28 cellular contexts compared by ENCODE assay signal in the genomic region with DNA sequence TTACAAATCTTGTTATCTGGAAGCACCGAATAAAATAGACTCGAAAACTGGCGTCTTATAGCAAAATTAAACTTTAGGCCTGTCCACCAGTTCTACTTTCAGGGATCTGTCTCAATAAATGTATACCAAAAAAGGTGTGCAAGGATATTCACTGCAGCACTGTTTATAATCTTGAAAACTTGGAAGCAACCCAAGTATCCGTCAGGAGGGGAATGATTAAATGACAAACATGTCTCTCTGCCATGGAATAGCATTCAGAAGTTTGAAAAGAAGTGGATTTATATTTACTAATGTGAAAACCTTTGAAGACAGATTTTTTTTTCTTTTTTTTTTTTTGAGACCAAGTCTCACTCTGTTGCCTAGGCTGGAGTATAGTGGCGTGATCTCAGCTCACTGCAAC. TPM values are rescaled to one million over a fixed set of nuclear protein-coding genes. Genes with fewer than 3 reads are reported as not detected.
A peak's percentile ranks its signal among the peaks of the same experiment; 100 is the strongest.
DNase-seq lines count a peak whose midpoint lies in the region; ATAC-seq and TF ChIP-seq lines count a peak whose summit lies in the region.
"Had no signal": no experiment of that assay in that cellular context is flagged by ENCODE, and none has a peak within 500 bp of the region (broad histone marks: within the 10 kb centered on the region; RNA-seq: fewer than 3 reads in every experiment).

No MANE protein-coding gene starts in this region.

- no peak for TF ChIP-seq CTCF in HEK293 (tag by site-specific recombination; IDR thresholded peaks at IDR 0.05)
- no peak for TF ChIP-seq CTCF in PC-3 (conservative IDR thresholded peaks at IDR 0.05; ENCODE audit: low read depth, low read length)

- no peak overlapping the region for H3K27ac ChIP-seq in HEK293 (ENCODE audit: extremely low read depth, low read depth, low read length)
- H3K27ac ChIP-seq in PC-3 (ENCODE audit: low read length), result no peak overlapping the region
- H3K27ac ChIP-seq: A549, GM23248, KMS-11, SJSA1 had no signal

- H3K36me3 ChIP-seq in HEK293 (ENCODE audit: control insufficient read depth in 2 of 2, insufficient read depth in 1 of 2, low read length in 2 of 2), result no peaks in the 10 kb centered on the region
- no peaks in the 10 kb centered on the region for H3K36me3 ChIP-seq in PC-3 (ENCODE audit: low read depth, low read length)
- H3K36me3 ChIP-seq: SJSA1 had no signal

- POLR2A ChIA-PET in HEK293 (lab: Yijun Ruan, JAX) (no interaction called here), PC-3 (lab: Charles Lee; ENCODE audit: unreplicated experiment) (no interaction called here)

- no peak overlapping the region for H2AFZ ChIP-seq in PC-3 (ENCODE audit: low read length)
- H2AFZ ChIP-seq: GM23248 had no signal

- H4K20me1 ChIP-seq in PC-3 (ENCODE audit: low read length), result no peaks in the 10 kb centered on the region

- CTCF ChIA-PET in HEK293 (lab: Yijun Ruan, JAX) (interaction anchor here (1.1 to 3.6 kb wide), 10 partner anchors 11 to 1177 kb away, joined by 3 to 30 read pairs (median 6); no protein-coding TSS in a partner anchor), PC-3 (lab: Charles Lee) (no interaction called here)

- no peak overlapping the region for H3K27ac Mint-ChIP-seq in activated T-helper 2 cell treated with anti-CD3 and anti-CD28 coated beads, Interferon-gamma antibody, Interleukin-2, Interleukin-4, amounts not matched to agents 10 μg/mL and 5 μg/mL and 100 μg/mL, durations not matched to agents 14 hours and 24 hours and 36 hours
- no peak overlapping the region for H3K27ac Mint-ChIP-seq in activated CD4-positive, alpha-beta T cell treated with anti-CD3 and anti-CD28 coated beads, Interleukin-2, amount 10 ng/mL, durations not matched to agents 24 days and 14 days
- H3K27ac Mint-ChIP-seq: CD4-positive, alpha-beta memory T cell; HFFc6 had no signal

- no peaks in the 10 kb centered on the region for H3K4me1 Mint-ChIP-seq in activated T-helper 2 cell treated with anti-CD3 and anti-CD28 coated beads, Interferon-gamma antibody, Interleukin-2, Interleukin-4, amounts not matched to agents 10 μg/mL and 5 μg/mL and 100 μg/mL, durations not matched to agents 14 hours and 24 hours and 36 hours (ENCODE audit: low read depth)
- no peaks in the 10 kb centered on the region for H3K4me1 Mint-ChIP-seq in activated CD4-positive, alpha-beta T cell treated with anti-CD3 and anti-CD28 coated beads, Interleukin-2, amount 10 ng/mL, durations not matched to agents 24 days and 14 days

- ATAC-seq in PC-3 (no peak), HG03175 (IDR thresholded peaks at IDR 0.05; ENCODE audit: unreplicated experiment) (no peak)
- ATAC-seq: A549 had no signal

- H3F3A ChIP-seq in PC-3 (ENCODE audit: low read length, unreplicated experiment), result no peaks in the 10 kb centered on the region

- H3K4me1 ChIP-seq in HEK293 (ENCODE audit: control insufficient read depth, insufficient read depth, low read length) (no peaks in the 10 kb centered on the region), PC-3 (ENCODE audit: insufficient read depth, low read length) (no peaks in the 10 kb centered on the region)
- H3K4me1 ChIP-seq: A549, Caco-2, SJSA1 had no signal

- peak; percentile 36 for DNase-seq in NCI-H345 (lab: John Stamatoyannopoulos, UW)
- no peak for DNase-seq in NCI-H345 treated with DMSO at 0.1 percent for 48 hours (lab: John Stamatoyannopoulos, UW; ENCODE audit: unreplicated experiment)
- DNase-seq in NCI-H2171 (lab: John Stamatoyannopoulos, UW), result peak; percentile 44
- peak; percentile 21 for DNase-seq in PC-3
- no peak for DNase-seq in activated T-helper 2 cell treated with anti-CD3 and anti-CD28 coated beads, Interferon-gamma antibody, Interleukin-2, Interleukin-4, amounts not matched to agents 10 μg/mL and 5 μg/mL and 100 μg/mL, durations not matched to agents 14 hours and 24 hours and 36 hours (ENCODE audit: low spot score)
- DNase-seq in activated CD4-positive, alpha-beta T cell treated with anti-CD3 and anti-CD28 coated beads, Interleukin-2, amount 10 ng/mL, durations not matched to agents 24 days and 14 days, result no peak
- DNase-seq: C1 segment of cervical spinal cord; Caco-2; CD4-positive, alpha-beta memory T cell; GM23248; H7; HFFc6; IMR-90; MM.1S; NCI-H1417 treated with DMSO at 0.1 percent for 48 hours; NCI-H1694 treated with DMSO at 0.1 percent for 48 hours; NCI-H2081; NCI-H226; NCI-H524; NK-92 treated with Interleukin-12 subunit alpha and Interleukin-12 subunit beta, amount 100 ng/mL, for 24 hours; Right ventricle myocardium superior; RPMI8226; T-helper 2 cell had no signal

- BruUV-seq in PC-3 (replicated peaks; lab: Mats Ljungman, UMichigan), result no TSS peak

- no peak overlapping the region for H3K4me2 ChIP-seq in PC-3 (ENCODE audit: low read length)
- H3K4me2 ChIP-seq: A549, KMS-11 had no signal

- H3K27me3 ChIP-seq in PC-3 (ENCODE audit: low read length), result no peaks in the 10 kb centered on the region
- H3K27me3 ChIP-seq: SJSA1 had no signal

- H3K9me3 Mint-ChIP-seq in activated T-helper 2 cell treated with anti-CD3 and anti-CD28 coated beads, Interferon-gamma antibody, Interleukin-2, Interleukin-4, amounts not matched to agents 10 μg/mL and 5 μg/mL and 100 μg/mL, durations not matched to agents 14 hours and 24 hours and 36 hours, result no peaks in the 10 kb centered on the region
- H3K9me3 Mint-ChIP-seq in activated CD4-positive, alpha-beta T cell treated with anti-CD3 and anti-CD28 coated beads, Interleukin-2, amount 10 ng/mL, durations not matched to agents 24 days and 14 days, result no peaks in the 10 kb centered on the region
- H3K9me3 Mint-ChIP-seq: CD4-positive, alpha-beta memory T cell; HFFc6 had no signal

- no peaks in the 10 kb centered on the region for H3K36me3 Mint-ChIP-seq in activated T-helper 2 cell treated with anti-CD3 and anti-CD28 coated beads, Interferon-gamma antibody, Interleukin-2, Interleukin-4, amounts not matched to agents 10 μg/mL and 5 μg/mL and 100 μg/mL, durations not matched to agents 14 hours and 24 hours and 36 hours (ENCODE audit: low read depth)
- no peaks in the 10 kb centered on the region for H3K36me3 Mint-ChIP-seq in activated CD4-positive, alpha-beta T cell treated with anti-CD3 and anti-CD28 coated beads, Interleukin-2, amount 10 ng/mL, durations not matched to agents 24 days and 14 days (ENCODE audit: low read depth)
- H3K36me3 Mint-ChIP-seq: CD4-positive, alpha-beta memory T cell had no signal

- peaks cover 4% of the 10 kb centered on the region for H3K27me3 Mint-ChIP-seq in activated T-helper 2 cell treated with anti-CD3 and anti-CD28 coated beads, Interferon-gamma antibody, Interleukin-2, Interleukin-4, amounts not matched to agents 10 μg/mL and 5 μg/mL and 100 μg/mL, durations not matched to agents 14 hours and 24 hours and 36 hours (ENCODE audit: low read depth)
- peaks cover 3% of the 10 kb centered on the region for H3K27me3 Mint-ChIP-seq in activated CD4-positive, alpha-beta T cell treated with anti-CD3 and anti-CD28 coated beads, Interleukin-2, amount 10 ng/mL, durations not matched to agents 24 days and 14 days

- H3K9me3 ChIP-seq in HEK293 (ENCODE audit: control insufficient read depth, insufficient read depth, low read depth, low read length) (no peaks in the 10 kb centered on the region), PC-3 (ENCODE audit: low read length) (no peaks in the 10 kb centered on the region)
- H3K9me3 ChIP-seq: A549, Caco-2, SJSA1 had no signal

- no peak overlapping the region for H3K4me3 Mint-ChIP-seq in activated T-helper 2 cell treated with anti-CD3 and anti-CD28 coated beads, Interferon-gamma antibody, Interleukin-2, Interleukin-4, amounts not matched to agents 10 μg/mL and 5 μg/mL and 100 μg/mL, durations not matched to agents 14 hours and 24 hours and 36 hours (ENCODE audit: low read depth)
- H3K4me3 Mint-ChIP-seq in activated CD4-positive, alpha-beta T cell treated with anti-CD3 and anti-CD28 coated beads, Interleukin-2, amount 10 ng/mL, durations not matched to agents 24 days and 14 days, result no peak overlapping the region
- H3K4me3 Mint-ChIP-seq: CD4-positive, alpha-beta memory T cell; HFFc6 had no signal

- H3K9me2 ChIP-seq in PC-3 (replicated peaks; ENCODE audit: low read length), result no peaks in the 10 kb centered on the region

- H3K9ac ChIP-seq in PC-3 (ENCODE audit: low read length), result no peak overlapping the region
- H3K9ac ChIP-seq: GM23248, KMS-11 had no signal

- no peaks in the 10 kb centered on the region for H3K79me2 ChIP-seq in PC-3 (ENCODE audit: low read length)

- intact Hi-C loops in PC-3 (cut with micrococcal nuclease), result no loop called here
- intact Hi-C loops in activated T-helper 2 cell treated with anti-CD3 and anti-CD28 coated beads, Interferon-gamma antibody, Interleukin-2, Interleukin-4, amounts not matched to agents 10 μg/mL and 5 μg/mL and 100 μg/mL, durations not matched to agents 14 hours and 24 hours and 36 hours (cut with micrococcal nuclease), result no loop called here
- intact Hi-C loops in activated CD4-positive, alpha-beta T cell treated with anti-CD3 and anti-CD28 coated beads, Interleukin-2, amount 10 ng/mL, durations not matched to agents 24 days and 14 days (cut with micrococcal nuclease), result no loop called here

- H3K4me3 ChIP-seq in HEK293 (ENCODE audit: low read depth, low read length) (no peak overlapping the region), PC-3 (ENCODE audit: low read length) (no peak overlapping the region)
- H3K4me3 ChIP-seq: A549, GM23248, SJSA1 had no signal

TF ChIP-seq in HEK293, 187 proteins besides CTCF, POLR2A, EP300 and RAD21:
- peak; percentile 57; the same call in 1 of the 2 replicates for TF ChIP-seq MEIS1 (CRISPR knock-in tag; IDR thresholded peaks at IDR 0.05; ENCODE audit: borderline replicate concordance)
- no peak for TF ChIP-seq ZNF830 (tag by site-specific recombination; IDR thresholded peaks at IDR 0.05; ENCODE audit: low read depth)

RNA-seq across cellular contexts. Expression of a gene that starts 32.3 kb away (rescaled TPM):
- 3.0 and 5.1 TPM in 2 replicates for total RNA-seq in PC-3 (2014; rRNA removed)
- total RNA-seq in activated T-helper 2 cell treated with anti-CD3 and anti-CD28 coated beads, Interferon-gamma antibody, Interleukin-2, Interleukin-4, amounts not matched to agents 10 μg/mL and 5 μg/mL and 100 μg/mL, durations not matched to agents 14 hours and 24 hours and 36 hours, result 0.05 TPM in 2 replicates
- 0.07 TPM in 1 of 2 replicates, not detected in the other for total RNA-seq in activated CD4-positive, alpha-beta T cell treated with anti-CD3 and anti-CD28 coated beads, Interleukin-2, amount 10 ng/mL, durations not matched to agents 24 days and 14 days

Comparison
In these comparisons a context has a peak if more than half of its experiments do, and no peak if none do; other contexts are left out.
1. DNase-seq: peak in NCI-H345 (single experiment), NCI-H2171 (single experiment) and PC-3 (single experiment); none in NCI-H345 treated with DMSO at 0.1 percent for 48 hours (single experiment), activated T-helper 2 cell treated with anti-CD3 and anti-CD28 coated beads, Interferon-gamma antibody, Interleukin-2, Interleukin-4, amounts not matched to agents 10 μg/mL and 5 μg/mL and 100 μg/mL, durations not matched to agents 14 hours and 24 hours and 36 hours (single experiment) and activated CD4-positive, alpha-beta T cell treated with anti-CD3 and anti-CD28 coated beads, Interleukin-2, amount 10 ng/mL, durations not matched to agents 24 days and 14 days (single experiment).